In the genomic region with DNA sequence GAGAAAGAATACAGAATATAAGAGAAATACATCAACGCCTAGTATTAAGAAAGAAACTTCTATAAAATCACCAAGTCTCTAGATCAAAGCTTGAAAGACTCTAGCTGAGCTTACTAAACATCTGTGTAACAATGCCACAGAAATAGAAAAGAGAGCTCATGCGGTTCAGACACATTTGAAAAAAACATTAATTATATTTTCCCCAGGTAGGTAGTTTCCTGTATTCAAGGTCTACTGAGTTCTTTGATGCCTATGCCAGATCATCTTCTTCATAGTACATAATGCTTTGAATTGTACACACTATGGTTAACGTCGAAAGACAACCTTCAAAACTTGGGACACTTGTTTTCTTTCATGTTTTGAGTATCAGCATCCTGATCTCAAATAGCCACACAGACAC, we compare ENCODE assay signal across 25 cellular contexts. TPM values are rescaled to one million over a fixed set of nuclear protein-coding genes. Genes with fewer than 3 reads are reported as not detected.
"Had no signal": no experiment of that assay in that cellular context is flagged by ENCODE, and none has a peak within 500 bp of the region (broad histone marks: within the 10 kb centered on the region; RNA-seq: fewer than 3 reads in every experiment).

No MANE protein-coding gene starts in this region.

- H3K4me3 ChIP-seq: adrenal gland, coronary artery, esophagus muscularis mucosa, gastrocnemius medialis, pancreas, thyroid gland, upper lobe of right lung had no signal

- H3K27me3 ChIP-seq: adrenal gland, esophagus muscularis mucosa, gastrocnemius medialis, pancreas, thyroid gland, upper lobe of right lung had no signal

- H3K4me1 ChIP-seq: gastrocnemius medialis, pancreas, upper lobe of right lung had no signal

- H3K36me3 ChIP-seq: adrenal gland, esophagus muscularis mucosa, gastrocnemius medialis, pancreas, thyroid gland, upper lobe of right lung had no signal

- ATAC-seq: activated CD8-positive, alpha-beta T cell treated with anti-CD3 and anti-CD28 coated beads, Interleukin-2, amount 10 ng/mL, durations not matched to agents 7 days and 5 days; activated naive CD4-positive, alpha-beta T cell treated with anti-CD3 and anti-CD28 coated beads, Interleukin-2, amount 50 U/mL, for 72 hours; gastrocnemius medialis; left ventricle myocardium superior; natural killer cell treated with Interleukin-12 subunit alpha and Interleukin-12 subunit beta and Interleukin-15 and Interleukin-18, amount 100 ng/mL, for 72 hours; pancreas; right cardiac atrium; upper lobe of right lung had no signal

- H3K27ac ChIP-seq: adrenal gland, coronary artery, esophagus muscularis mucosa, gastrocnemius medialis, pancreas, thyroid gland, upper lobe of right lung, VCaP had no signal

- H3K4me1 Mint-ChIP-seq: activated CD4-positive, alpha-beta T cell treated with anti-CD3 and anti-CD28 coated beads, Interleukin-2, amount 10 ng/mL, durations not matched to agents 7 days and 5 days had no signal

- H3K27ac Mint-ChIP-seq: activated CD4-positive, alpha-beta T cell treated with anti-CD3 and anti-CD28 coated beads, Interleukin-2, amount 10 ng/mL, durations not matched to agents 7 days and 5 days; activated CD8-positive, alpha-beta T cell treated with anti-CD3 and anti-CD28 coated beads, Interleukin-2, amount 10 ng/mL, durations not matched to agents 7 days and 5 days; activated naive CD4-positive, alpha-beta T cell treated with anti-CD3 and anti-CD28 coated beads, Interleukin-2, amount 50 U/mL, for 72 hours; natural killer cell treated with Interleukin-12 subunit alpha and Interleukin-12 subunit beta and Interleukin-15 and Interleukin-18, amount 100 ng/mL, for 72 hours; stimulated activated naive CD8-positive, alpha-beta T cell treated with anti-CD3 and anti-CD28 coated beads, Interleukin-15, Interleukin-2, amounts not matched to agents 100 ng/mL and 50 ng/mL, for 24 hours; T-helper 2 cell treated with Interferon-gamma antibody and Interleukin-4, amounts not matched to agents 5 μg/mL and 100 μg/mL, for 36 hours had no signal

- H3K4me3 Mint-ChIP-seq: activated CD4-positive, alpha-beta T cell treated with anti-CD3 and anti-CD28 coated beads, Interleukin-2, amount 10 ng/mL, durations not matched to agents 7 days and 5 days; activated CD8-positive, alpha-beta T cell treated with anti-CD3 and anti-CD28 coated beads, Interleukin-2, amount 10 ng/mL, durations not matched to agents 7 days and 5 days; natural killer cell treated with Interleukin-12 subunit alpha and Interleukin-12 subunit beta and Interleukin-15 and Interleukin-18, amount 100 ng/mL, for 72 hours; stimulated activated naive CD8-positive, alpha-beta T cell treated with anti-CD3 and anti-CD28 coated beads, Interleukin-15, Interleukin-2, amounts not matched to agents 100 ng/mL and 50 ng/mL, for 24 hours; T-helper 2 cell treated with Interferon-gamma antibody and Interleukin-4, amounts not matched to agents 5 μg/mL and 100 μg/mL, for 36 hours had no signal

- H3K9me3 ChIP-seq: gastrocnemius medialis, pancreas, thyroid gland had no signal

- DNase-seq: activated CD4-positive, alpha-beta T cell treated with anti-CD3 and anti-CD28 coated beads, Interleukin-2, amount 10 ng/mL, durations not matched to agents 7 days and 5 days; activated CD4-positive, CD25-positive, alpha-beta regulatory T cell treated with anti-CD3 and anti-CD28 coated beads, Interleukin-2, amount 50 U/mL, for 72 hours; activated CD8-positive, alpha-beta T cell treated with anti-CD3 and anti-CD28 coated beads, Interleukin-2, amount 10 ng/mL, durations not matched to agents 7 days and 5 days; activated T-cell treated with anti-CD3 and anti-CD28 coated beads, Interleukin-2, amount 50 U/mL, for 1 hour; adrenal gland; cerebellar nuclear complex; gastrocnemius medialis; head of caudate nucleus; hypothalamus; left ventricle myocardium superior; mammary epithelial cell; midbrain; pancreas; right cardiac atrium; stimulated activated CD4-positive, alpha-beta T cell treated with anti-CD3 and anti-CD28 coated beads, Interleukin-4, amount 100 ng/mL, for 24 hours; substantia nigra; thyroid gland; upper lobe of right lung had no signal

RNA-seq across cellular contexts. Expression of gene MOXD1, which starts 11.3 kb away (rescaled TPM):
- total RNA-seq: activated CD4-positive, alpha-beta T cell treated with anti-CD3 and anti-CD28 coated beads, Interleukin-2, amount 10 ng/mL, durations not matched to agents 7 days and 5 days; activated CD8-positive, alpha-beta T cell treated with anti-CD3 and anti-CD28 coated beads, Interleukin-2, amount 10 ng/mL, durations not matched to agents 7 days and 5 days had no signal
